8 cellular contexts compared by ENCODE assay signal in the genomic region with DNA sequence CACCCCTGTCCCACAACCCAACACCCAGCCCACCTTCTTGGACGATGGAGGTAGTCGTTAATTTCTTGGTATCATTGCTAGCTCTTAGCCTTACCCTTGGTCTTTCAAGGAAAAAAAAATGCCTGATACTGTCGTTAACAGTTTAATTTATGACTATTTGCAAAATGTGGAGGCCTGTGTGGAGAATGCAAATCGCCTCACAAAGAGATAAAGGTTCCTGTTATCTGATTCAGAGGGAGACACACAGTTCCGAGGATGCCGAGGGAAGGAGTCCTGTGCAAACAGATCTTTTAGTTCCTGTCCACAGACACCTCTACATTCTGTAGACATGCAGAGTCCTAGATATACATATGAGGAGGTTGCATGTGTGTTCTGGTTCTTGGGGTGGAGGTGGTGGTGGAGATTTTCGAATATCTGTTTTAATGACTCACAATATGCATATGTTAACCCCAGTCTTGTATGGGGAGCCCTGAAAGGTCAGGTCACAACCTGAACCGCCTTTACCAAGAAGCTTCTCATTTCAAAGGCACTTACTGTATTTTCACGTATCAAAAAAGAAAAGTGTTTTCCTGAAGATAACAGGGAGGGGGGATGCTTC. TPM values are rescaled to one million over a fixed set of nuclear protein-coding genes. Genes with fewer than 3 reads are reported as not detected.
DNase-seq lines count a peak whose midpoint lies in the region; ATAC-seq, FAIRE-seq and TF ChIP-seq lines count a peak whose summit lies in the region.

No MANE protein-coding gene starts in this region.

- H3K9me3 ChIP-seq in Caco-2 = no peaks in the 10 kb centered on the region
- no peaks in the 10 kb centered on the region for H3K9me3 ChIP-seq in Panc1 (ENCODE audit: control insufficient read depth, insufficient read depth, low read depth, low read length)
- H3K9me3 ChIP-seq in esophagus muscularis mucosa = no peaks in the 10 kb centered on the region

- H3K9me3 Mint-ChIP-seq in Caco-2 (ENCODE audit: unreplicated experiment) (no peaks in the 10 kb centered on the region), progenitor cell of endocrine pancreas (ENCODE audit: low read depth) (no peaks in the 10 kb centered on the region)
- H3K9me3 Mint-ChIP-seq in activated naive CD4-positive, alpha-beta T cell treated with anti-CD3 and anti-CD28 coated beads for 36 hours = peaks cover 3% of the 10 kb centered on the region

- H3K27me3 Mint-ChIP-seq in Caco-2 (ENCODE audit: insufficient read depth, unreplicated experiment) (no peaks in the 10 kb centered on the region), progenitor cell of endocrine pancreas (no peaks in the 10 kb centered on the region)
- H3K27me3 Mint-ChIP-seq in activated naive CD4-positive, alpha-beta T cell treated with anti-CD3 and anti-CD28 coated beads for 36 hours (ENCODE audit: low read depth) = peaks cover 77% of the 10 kb centered on the region

- H3K36me3 Mint-ChIP-seq in Caco-2 (ENCODE audit: insufficient read depth, unreplicated experiment) (peaks cover 100% of the 10 kb centered on the region), progenitor cell of endocrine pancreas (ENCODE audit: insufficient read depth) (peaks cover 27% of the 10 kb centered on the region)
- H3K36me3 Mint-ChIP-seq in activated naive CD4-positive, alpha-beta T cell treated with anti-CD3 and anti-CD28 coated beads for 36 hours (ENCODE audit: low read depth) = peaks cover 2% of the 10 kb centered on the region

- H3K4me1 ChIP-seq in Caco-2 (peaks cover 33% of the 10 kb centered on the region), Panc1 (ENCODE audit: control insufficient read depth, insufficient read depth, low read length) (peaks cover 35% of the 10 kb centered on the region), esophagus muscularis mucosa (peaks cover 0 to 10% (median 4%) of the 10 kb centered on the region in 4 donors)

- H3K27ac Mint-ChIP-seq in Caco-2 (ENCODE audit: unreplicated experiment) (peak overlapping the region; percentile 99), progenitor cell of endocrine pancreas (peak overlapping the region; percentile 38)
- H3K27ac Mint-ChIP-seq in activated naive CD4-positive, alpha-beta T cell treated with anti-CD3 and anti-CD28 coated beads for 36 hours = no peak overlapping the region

- H3K36me3 ChIP-seq in Caco-2 (ENCODE audit: control insufficient read depth, insufficient read depth, low read length) (peaks cover 10% of the 10 kb centered on the region), Panc1 (ENCODE audit: control insufficient read depth, insufficient read depth, low read length) (peaks cover 18% of the 10 kb centered on the region), esophagus muscularis mucosa (peaks cover 13 to 28% (median 22%) of the 10 kb centered on the region in 4 donors)

- in situ Hi-C loops in Panc1 (cut with HindIII; ENCODE audit: low pct_unique_long_range_greater_than_20kb, low sequenced_read_pairs) = no loop called here

- no peak for TF ChIP-seq POLR2A in esophagus muscularis mucosa (IDR thresholded peaks at IDR 0.05; ENCODE audit: low read depth)

- POLR2A ChIA-PET in Caco-2 (lab: Charles Lee) = interaction anchor here (0.8 to 1.0 kb wide), 2 partner anchors 9 to 111 kb away, joined by 4 to 5 read pairs; no protein-coding TSS in a partner anchor
- POLR2A ChIA-PET in Panc1 (lab: Charles Lee) = interaction anchor here (0.8 to 1.1 kb wide), 2 partner anchors 19 to 169 kb away, joined by 3 to 5 read pairs; no protein-coding TSS in a partner anchor

- no peak for ATAC-seq in Panc1

- H3K27ac ChIP-seq in Panc1 (ENCODE audit: low read length) (peak overlapping the region; percentile 98), esophagus muscularis mucosa (replicated peaks in 1 of 4) (peak overlapping the region; percentile 94 to 97 (median 94))

- no peak for TF ChIP-seq EP300 in esophagus muscularis mucosa (IDR thresholded peaks at IDR 0.05)

- TF ChIP-seq CTCF in Caco-2 (IDR thresholded peaks at IDR 0.05; ENCODE audit: insufficient read depth in 1 of 2, low read depth in 1 of 2, low read length in 1 of 2, severe bottlenecking in 1 of 2, unreplicated experiment in 1 of 2) (no peak), Panc1 (IDR thresholded peaks at IDR 0.05) (no peak), esophagus muscularis mucosa (IDR thresholded peaks at IDR 0.05) (no peak), progenitor cell of endocrine pancreas (IDR thresholded peaks at IDR 0.05; ENCODE audit: unreplicated experiment) (no peak)

- FAIRE-seq in RCC 7860 (lab: Jason Lieb, UNC) = no peak

- no TSS peak for BruUV-seq in Caco-2 (replicated peaks; lab: Mats Ljungman, UMichigan)
- BruUV-seq in Panc1 (replicated peaks; lab: Mats Ljungman, UMichigan) = no TSS peak

- peak overlapping the region; percentile 84 for H3K4me3 ChIP-seq in Caco-2 (ENCODE audit: low read depth, low read length)
- peak overlapping the region; percentile 63 to 97 for H3K4me3 ChIP-seq in Panc1 (ENCODE audit: low read depth in 2 of 2, low read length in 2 of 2)
- H3K4me3 ChIP-seq in esophagus muscularis mucosa = peak overlapping the region; percentile 77 to 84 (median 80)

- DNase-seq in Caco-2 = no peak
- no peak for DNase-seq in Panc1 (ENCODE audit: low read depth, low spot score)
- no peak for DNase-seq in esophagus muscularis mucosa (ENCODE audit: extremely low spot score)
- no peak for DNase-seq in progenitor cell of endocrine pancreas (ENCODE audit: low spot score, unreplicated experiment)
- DNase-seq in activated naive CD4-positive, alpha-beta T cell treated with anti-CD3 and anti-CD28 coated beads for 36 hours = no peak
- DNase-seq in RCC 7860 (ENCODE audit: low spot score) = no peak
- no peak for DNase-seq in NCI-H187 treated with DMSO at 0.1 percent for 48 hours (lab: John Stamatoyannopoulos, UW)
- DNase-seq in midbrain (lab: John Stamatoyannopoulos, UW) = no peak

- H3K4me3 Mint-ChIP-seq in Caco-2 (ENCODE audit: unreplicated experiment) (peak overlapping the region; percentile 83), progenitor cell of endocrine pancreas (ENCODE audit: low read depth) (peak overlapping the region; percentile 89)
- H3K4me3 Mint-ChIP-seq in activated naive CD4-positive, alpha-beta T cell treated with anti-CD3 and anti-CD28 coated beads for 36 hours = no peak overlapping the region

- CTCF ChIA-PET in Caco-2 (lab: Charles Lee) = interaction anchor here (2.9 kb wide), 1 partner anchor 9 kb away, joined by 23 read pairs; no protein-coding TSS in a partner anchor
- CTCF ChIA-PET in Panc1 (lab: Charles Lee) = interaction anchor here (0.7 to 2.3 kb wide), 3 partner anchors 9 to 18 kb away, joined by 5 to 11 read pairs (median 10); no protein-coding TSS in a partner anchor
- CTCF ChIA-PET in activated naive CD4-positive, alpha-beta T cell treated with anti-CD3 and anti-CD28 coated beads for 36 hours (lab: Charles Lee) = no interaction called here

- H3K4me1 Mint-ChIP-seq in Caco-2 (ENCODE audit: low read depth, unreplicated experiment) (peaks cover 29% of the 10 kb centered on the region), progenitor cell of endocrine pancreas (ENCODE audit: low read depth) (peaks cover 65% of the 10 kb centered on the region)
- peaks cover 17% of the 10 kb centered on the region for H3K4me1 Mint-ChIP-seq in activated naive CD4-positive, alpha-beta T cell treated with anti-CD3 and anti-CD28 coated beads for 36 hours (ENCODE audit: low read depth)

- no peaks in the 10 kb centered on the region for H3K27me3 ChIP-seq in Caco-2 (replicated peaks; ENCODE audit: control insufficient read depth, insufficient read depth, low read length)
- H3K27me3 ChIP-seq in Panc1 (ENCODE audit: control insufficient read depth, insufficient read depth, low read length) = no peaks in the 10 kb centered on the region
- H3K27me3 ChIP-seq in esophagus muscularis mucosa = no peaks in the 10 kb centered on the region

- intact Hi-C loops in Caco-2 (cut with micrococcal nuclease; ENCODE audit: unreplicated experiment) (no loop called here), Panc1 (cut with micrococcal nuclease; ENCODE audit: unreplicated experiment) (loop anchor here (10.0 kb wide), 1 partner anchor 1661 kb away; no protein-coding TSS in a partner anchor), esophagus muscularis mucosa (cut with DNase I) (no loop called here)
- intact Hi-C loops in activated naive CD4-positive, alpha-beta T cell treated with anti-CD3 and anti-CD28 coated beads for 36 hours (cut with micrococcal nuclease) = no loop called here

- 5% methylated on average over 9 of the region's 9 CpGs for WGBS in esophagus muscularis mucosa

RNA-seq across cellular contexts. Expression of a gene that starts 5.6 kb away (rescaled TPM):
- total RNA-seq in Caco-2 (2022) = 134 and 140 TPM in 2 replicates
- total RNA-seq in Panc1 (2021; ENCODE audit: unreplicated experiment) = 53.7 TPM
- 108 TPM for polyA plus RNA-seq in Panc1 (2012; ENCODE audit: insufficient read length)
- total RNA-seq in esophagus muscularis mucosa = 100 to 1,000 TPM in 2 of 4 donors, 10 to 100 TPM in 2; 42.7 to 131 (median 83.6) TPM
- 40.3 and 48.6 TPM in 2 replicates for total RNA-seq in progenitor cell of endocrine pancreas
- total RNA-seq in activated naive CD4-positive, alpha-beta T cell treated with anti-CD3 and anti-CD28 coated beads for 36 hours = not detected

Comparison
In these comparisons a context has a peak if more than half of its experiments do, and no peak if none do; other contexts are left out.
1. RNA of a gene that starts 5.6 kb away (total RNA-seq): 134 to 140 TPM in Caco-2, 42.7 to 131 TPM in esophagus muscularis mucosa, 53.7 TPM in Panc1 (single experiment) and 40.3 to 48.6 TPM in progenitor cell of endocrine pancreas; not detected in activated naive CD4-positive, alpha-beta T cell treated with anti-CD3 and anti-CD28 coated beads for 36 hours; every median in the first group is over 10 times any median in the second.
2. Peak in every context shown above with its lines, with median percentiles within 50 percentile points of each other: H3K4me3 ChIP-seq.